In the genomic region with DNA sequence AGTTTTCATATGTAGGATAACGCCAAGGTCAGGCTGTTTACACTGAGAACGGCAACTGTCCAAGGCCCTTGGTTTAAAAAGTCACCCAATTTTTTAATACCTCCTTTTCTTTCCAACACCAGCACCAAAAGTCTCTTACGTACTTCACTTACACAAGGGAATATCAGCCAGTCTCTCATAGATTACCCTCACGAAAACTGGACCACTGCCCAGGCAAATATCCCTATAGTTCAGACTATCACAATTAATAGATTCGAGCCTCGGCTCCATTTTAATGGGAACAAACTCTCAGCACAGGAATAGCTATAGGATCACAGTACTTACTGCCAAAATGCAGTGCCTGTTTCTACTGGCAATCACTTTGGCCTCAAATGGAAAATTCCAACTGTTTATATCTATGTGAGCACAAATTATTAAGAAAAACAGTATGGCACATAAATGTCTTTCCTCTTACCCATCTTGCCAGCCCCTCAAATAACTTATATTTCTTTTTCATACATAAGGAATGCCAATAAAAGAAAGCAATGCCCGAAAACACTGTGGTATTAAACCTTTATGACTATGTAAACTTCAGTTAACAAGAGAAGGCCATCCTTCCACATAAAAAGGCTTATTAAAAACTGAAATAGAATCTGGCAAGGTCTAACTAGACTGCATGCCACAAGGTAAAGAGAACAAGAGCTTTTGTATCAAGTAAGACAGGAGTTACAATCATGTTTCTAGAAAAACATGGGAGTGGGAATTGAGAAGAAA, we compare ENCODE assay signal across 12 cellular contexts.
DNase-seq lines count a peak whose midpoint lies in the region; ATAC-seq and TF ChIP-seq lines count a peak whose summit lies in the region.
"Had no signal": no experiment of that assay in that cellular context is flagged by ENCODE, and none has a peak within 500 bp of the region (broad histone marks: within the 10 kb centered on the region; RNA-seq: fewer than 3 reads in every experiment).

No MANE protein-coding gene starts in this region.

- DNase-seq in DMS153 treated with DMSO at 0.1 percent for 48 hours (lab: John Stamatoyannopoulos, UW; ENCODE audit: unreplicated experiment) (peak; percentile 30), NCI-H446 (lab: John Stamatoyannopoulos, UW) (peak; percentile 54 to 57), fibroblast of lung (ENCODE audit: low read depth in 2 of 2) (peak in 1 of 2 donors; percentile 72), spleen (no peak), retina (no peak), NOMO-1 treated with dmso at 0.1 percent for 144 hours (lab: John Stamatoyannopoulos, UW; ENCODE audit: unreplicated experiment) (no peak), left colon (no peak)
- DNase-seq: activated CD4-positive, alpha-beta T cell treated with anti-CD3 and anti-CD28 coated beads for 1 hour; NCI-H1417 treated with DMSO at 0.1 percent for 48 hours; NCI-H82; stimulated activated naive CD4-positive, alpha-beta T cell had no signal

- no peak overlapping the region for H2AFZ ChIP-seq in fibroblast of lung (ENCODE audit: low read length)

- H3K79me2 ChIP-seq in fibroblast of lung (ENCODE audit: control insufficient read depth, insufficient read depth, low read length), result peaks cover 84% of the 10 kb centered on the region

- H3K4me2 ChIP-seq in fibroblast of lung (ENCODE audit: extremely low read depth, insufficient read depth, low read length), result peak overlapping the region; percentile 11

- no peak for TF ChIP-seq CTCF in fibroblast of lung (conservative IDR thresholded peaks at IDR 0.05 in 1 of 2, IDR thresholded peaks at IDR 0.05 in 1 of 2; ENCODE audit: low read depth in 1 of 2, low read length in 2 of 2)
- no peak for TF ChIP-seq CTCF in spleen (IDR thresholded peaks at IDR 0.05 in 8 of 11, conservative IDR thresholded peaks at IDR 0.05 in 3 of 11)

- TF ChIP-seq POLR2A in spleen (IDR thresholded peaks at IDR 0.05), result no peak

- H3K9me3 ChIP-seq in fibroblast of lung (ENCODE audit: control insufficient read depth, insufficient read depth, low read depth, low read length) (no peaks in the 10 kb centered on the region), spleen (no peaks in the 10 kb centered on the region)

- H3K36me3 ChIP-seq in fibroblast of lung (ENCODE audit: control insufficient read depth, insufficient read depth, low read length) (peaks cover 6% of the 10 kb centered on the region), spleen (peaks cover 0 to 100% (median 27%) of the 10 kb centered on the region in 6 donors)

- intact Hi-C loops in spleen (cut with DNase I; ENCODE audit: low total_unique reads) (no loop called here), left colon (cut with DNase I, micrococcal nuclease) (no loop called here)

- no peaks in the 10 kb centered on the region for H3K27me3 ChIP-seq in fibroblast of lung (ENCODE audit: control insufficient read depth, insufficient read depth, low read length)
- no peaks in the 10 kb centered on the region for H3K27me3 ChIP-seq in spleen (replicated peaks in 1 of 7)

- ATAC-seq in HG03095 (IDR thresholded peaks at IDR 0.05; ENCODE audit: unreplicated experiment), result no peak
- no peak for ATAC-seq in left colon

- H3K27ac ChIP-seq in fibroblast of lung (ENCODE audit: insufficient read depth, low read length), result no peak overlapping the region
- H3K27ac ChIP-seq in spleen, result peak overlapping the region in 5 of 8 donors; percentile 3 to 59 (median 40)

- H3K9ac ChIP-seq in fibroblast of lung (ENCODE audit: insufficient read depth, low read length), result no peak overlapping the region

- no peak overlapping the region for H3K4me3 ChIP-seq in fibroblast of lung (replicated peaks in 1 of 4; ENCODE audit: control extremely low read depth in 1 of 4, insufficient read depth in 1 of 4, low read depth in 3 of 4, low read length in 4 of 4)
- no peak overlapping the region for H3K4me3 ChIP-seq in spleen

- 64 to 79% (median 78%) methylated on average over 7 of the region's 7 CpGs for WGBS in spleen, 5 donors

- H3K4me1 ChIP-seq in fibroblast of lung (ENCODE audit: control insufficient read depth, extremely low read depth, insufficient read depth, low read length), result peaks cover 28% of the 10 kb centered on the region
- peaks cover 54 to 99% (median 84%) of the 10 kb centered on the region in 6 donors for H3K4me1 ChIP-seq in spleen

- H4K20me1 ChIP-seq in fibroblast of lung (ENCODE audit: control insufficient read depth, extremely low read depth, insufficient read depth, low read length), result no peaks in the 10 kb centered on the region

Comparison
In these comparisons a context has a peak if more than half of its experiments do, and no peak if none do; other contexts are left out.
1. DNase-seq: peak in DMS153 treated with DMSO at 0.1 percent for 48 hours (single experiment) and NCI-H446 (2 of 2); none in spleen (single experiment), retina (single experiment), NOMO-1 treated with dmso at 0.1 percent for 144 hours (single experiment) and left colon (0 of 2).